In genomic region chr6:138567052-138567451, GRCh38 we compare ENCODE assay signal across 40 cellular contexts.
"Had no signal": no experiment of that assay in that cellular context is flagged by ENCODE, and none has a peak within 500 bp of the region (broad histone marks: within the 10 kb centered on the region; RNA-seq: fewer than 3 reads in every experiment).

No MANE protein-coding gene starts in this region.

- H3K27ac ChIP-seq: adrenal gland, ascending aorta, body of pancreas, brain microvascular endothelial cell, breast epithelium, cardiac muscle cell had no signal

- FAIRE-seq: astrocyte, bronchial epithelial cell had no signal

- H3K4me3 Mint-ChIP-seq: activated naive CD4-positive, alpha-beta T cell treated with anti-CD3 and anti-CD28 coated beads for 36 hours; activated naive CD4-positive, alpha-beta T cell treated with anti-CD3 and anti-CD28 coated beads, Interleukin-2, amount 10 ng/mL, durations not matched to agents 7 days and 5 days; activated naive CD4-positive, alpha-beta T cell treated with anti-CD3 and anti-CD28 coated beads, Interleukin-2, amount 50 U/mL, for 24 hours; activated naive CD8-positive, alpha-beta T cell; activated naive CD8-positive, alpha-beta T cell treated with anti-CD3 and anti-CD28 coated beads for 36 hours; activated naive CD8-positive, alpha-beta T cell treated with anti-CD3 and anti-CD28 coated beads, Interleukin-2, amount 10 ng/mL, durations not matched to agents 7 days and 5 days; activated naive CD8-positive, alpha-beta T cell treated with anti-CD3 and anti-CD28 coated beads, Interleukin-2, amount 50 U/mL, for 24 hours; activated T-cell treated with anti-CD3 and anti-CD28 coated beads, Interleukin-2, amount 50 U/mL, for 24 hours; activated T-cell treated with anti-CD3 and anti-CD28 coated beads, Interleukin-2, amount 50 U/mL, for 4 hours; activated T-cell treated with anti-CD3 and anti-CD28 coated beads, Interleukin-2, amount 50 U/mL, for 72 hours; activated T-helper 1 cell treated with anti-CD3 and anti-CD28 coated beads, Interleukin-12 subunit alpha, Interleukin-12 subunit beta, Interleukin-2, Interleukin-4 antibody, amounts not matched to agents 30 ng/mL and 10 ng/mL and 1 ng/mL, durations not matched to agents 14 hours and 24 hours and 36 hours; activated T-helper 17 cell treated with anti-CD3 and anti-CD28 coated beads, Interleukin-2, amount 50 U/mL, for 72 hours; brain; central memory CD8-positive, alpha-beta T cell had no signal

- H3K4me3 ChIP-seq: adrenal gland, ascending aorta, body of pancreas, breast epithelium, cardiac muscle cell had no signal

- DNase-seq: activated effector memory CD4-positive, alpha-beta T cell treated with anti-CD3 and anti-CD28 coated beads, Interleukin-2, amount 50 U/mL, for 16 hours; activated effector memory CD4-positive, alpha-beta T cell treated with Interleukin-2 at 50 U/mL for 16 hours; activated gamma-delta T cell; activated gamma-delta T cell treated with Interleukin-2 at 50 U/mL for 16 hours; activated naive CD4-positive, alpha-beta T cell; activated naive CD4-positive, alpha-beta T cell treated with anti-CD3 and anti-CD28 coated beads for 36 hours; activated naive CD4-positive, alpha-beta T cell treated with anti-CD3 and anti-CD28 coated beads, Interleukin-2, amount 10 ng/mL, durations not matched to agents 7 days and 5 days; activated naive CD4-positive, alpha-beta T cell treated with anti-CD3 and anti-CD28 coated beads, Interleukin-2, amount 50 U/mL, for 16 hours; activated naive CD4-positive, alpha-beta T cell treated with Interleukin-2 at 50 U/mL for 16 hours; activated naive CD8-positive, alpha-beta T cell treated with anti-CD3 and anti-CD28 coated beads for 36 hours; activated naive CD8-positive, alpha-beta T cell treated with anti-CD3 and anti-CD28 coated beads, Interleukin-2, amount 10 ng/mL, durations not matched to agents 7 days and 5 days; activated naive CD8-positive, alpha-beta T cell treated with anti-CD3 and anti-CD28 coated beads, Interleukin-2, amount 50 U/mL, for 24 hours; activated T-cell treated with anti-CD3 and anti-CD28 coated beads, Interleukin-2, amount 50 U/mL, for 1 hour; activated T-cell treated with anti-CD3 and anti-CD28 coated beads, Interleukin-2, amount 50 U/mL, for 24 hours; activated T-cell treated with anti-CD3 and anti-CD28 coated beads, Interleukin-2, amount 50 U/mL, for 4 hours; activated T-cell treated with anti-CD3 and anti-CD28 coated beads, Interleukin-2, amount 50 U/mL, for 48 hours; activated T-cell treated with anti-CD3 and anti-CD28 coated beads, Interleukin-2, amount 50 U/mL, for 72 hours; adrenal gland; amniotic stem cell; amygdala; anterior cingulate cortex; aorta; body of pancreas; brain microvascular endothelial cell; caudate nucleus; central memory CD4-positive, alpha-beta T cell; cerebellar nuclear complex had no signal

- H3K4me1 ChIP-seq: breast epithelium had no signal

- ATAC-seq: activated naive CD4-positive, alpha-beta T cell treated with anti-CD3 and anti-CD28 coated beads, Interleukin-2, amount 50 U/mL, for 72 hours; activated naive CD8-positive, alpha-beta T cell treated with anti-CD3 and anti-CD28 coated beads, Interleukin-2, amount 50 U/mL, for 24 hours; activated T-cell treated with anti-CD3 and anti-CD28 coated beads, Interleukin-2, amount 50 U/mL, for 4 hours; activated T-cell treated with anti-CD3 and anti-CD28 coated beads, Interleukin-2, amount 50 U/mL, for 72 hours; activated T-helper 17 cell treated with anti-CD3 and anti-CD28 coated beads, Interleukin-2, amount 50 U/mL, for 72 hours; body of pancreas had no signal

- H3K27me3 ChIP-seq: ascending aorta, body of pancreas, brain microvascular endothelial cell, breast epithelium, cardiac muscle cell had no signal

- H3K9me3 Mint-ChIP-seq: activated naive CD4-positive, alpha-beta T cell treated with anti-CD3 and anti-CD28 coated beads for 36 hours; activated naive CD4-positive, alpha-beta T cell treated with anti-CD3 and anti-CD28 coated beads, Interleukin-2, amount 10 ng/mL, durations not matched to agents 7 days and 5 days; activated naive CD4-positive, alpha-beta T cell treated with anti-CD3 and anti-CD28 coated beads, Interleukin-2, amount 50 U/mL, for 24 hours; activated naive CD4-positive, alpha-beta T cell treated with anti-CD3 and anti-CD28 coated beads, Interleukin-2, amount 50 U/mL, for 72 hours; activated naive CD8-positive, alpha-beta T cell treated with anti-CD3 and anti-CD28 coated beads for 36 hours; activated naive CD8-positive, alpha-beta T cell treated with anti-CD3 and anti-CD28 coated beads, Interleukin-2, amount 10 ng/mL, durations not matched to agents 7 days and 5 days; activated naive CD8-positive, alpha-beta T cell treated with anti-CD3 and anti-CD28 coated beads, Interleukin-2, amount 50 U/mL, for 24 hours; activated T-cell treated with anti-CD3 and anti-CD28 coated beads, Interleukin-2, amount 50 U/mL, for 24 hours; activated T-cell treated with anti-CD3 and anti-CD28 coated beads, Interleukin-2, amount 50 U/mL, for 4 hours; activated T-cell treated with anti-CD3 and anti-CD28 coated beads, Interleukin-2, amount 50 U/mL, for 72 hours; activated T-helper 1 cell treated with anti-CD3 and anti-CD28 coated beads, Interleukin-12 subunit alpha, Interleukin-12 subunit beta, Interleukin-2, Interleukin-4 antibody, amounts not matched to agents 30 ng/mL and 10 ng/mL and 1 ng/mL, durations not matched to agents 14 hours and 24 hours and 36 hours; activated T-helper 17 cell treated with anti-CD3 and anti-CD28 coated beads, Interleukin-2, amount 50 U/mL, for 72 hours; activated T-helper 2 cell treated with anti-CD3 and anti-CD28 coated beads, Interferon-gamma antibody, Interleukin-2, Interleukin-4, amounts not matched to agents 10 μg/mL and 5 μg/mL and 100 μg/mL, durations not matched to agents 14 hours and 24 hours and 36 hours; central memory CD8-positive, alpha-beta T cell had no signal

- H3K36me3 Mint-ChIP-seq: activated naive CD4-positive, alpha-beta T cell treated with anti-CD3 and anti-CD28 coated beads, Interleukin-2, amount 10 ng/mL, durations not matched to agents 7 days and 5 days; activated naive CD4-positive, alpha-beta T cell treated with anti-CD3 and anti-CD28 coated beads, Interleukin-2, amount 50 U/mL, for 24 hours; activated naive CD4-positive, alpha-beta T cell treated with anti-CD3 and anti-CD28 coated beads, Interleukin-2, amount 50 U/mL, for 72 hours; activated naive CD8-positive, alpha-beta T cell; activated naive CD8-positive, alpha-beta T cell treated with anti-CD3 and anti-CD28 coated beads for 36 hours; activated naive CD8-positive, alpha-beta T cell treated with anti-CD3 and anti-CD28 coated beads, Interleukin-2, amount 10 ng/mL, durations not matched to agents 7 days and 5 days had no signal

- H3K4me1 Mint-ChIP-seq: activated naive CD4-positive, alpha-beta T cell treated with anti-CD3 and anti-CD28 coated beads, Interleukin-2, amount 10 ng/mL, durations not matched to agents 7 days and 5 days; activated naive CD4-positive, alpha-beta T cell treated with anti-CD3 and anti-CD28 coated beads, Interleukin-2, amount 50 U/mL, for 24 hours; activated naive CD8-positive, alpha-beta T cell treated with anti-CD3 and anti-CD28 coated beads for 36 hours; activated naive CD8-positive, alpha-beta T cell treated with anti-CD3 and anti-CD28 coated beads, Interleukin-2, amount 10 ng/mL, durations not matched to agents 7 days and 5 days; activated naive CD8-positive, alpha-beta T cell treated with anti-CD3 and anti-CD28 coated beads, Interleukin-2, amount 50 U/mL, for 24 hours; activated T-helper 17 cell treated with anti-CD3 and anti-CD28 coated beads, Interleukin-2, amount 50 U/mL, for 72 hours; brain; central memory CD8-positive, alpha-beta T cell had no signal

- H3K36me3 ChIP-seq: adrenal gland, ascending aorta, brain microvascular endothelial cell, breast epithelium, cardiac muscle cell had no signal

- H3K27ac Mint-ChIP-seq: activated naive CD4-positive, alpha-beta T cell treated with anti-CD3 and anti-CD28 coated beads for 36 hours; activated naive CD4-positive, alpha-beta T cell treated with anti-CD3 and anti-CD28 coated beads, Interleukin-2, amount 10 ng/mL, durations not matched to agents 7 days and 5 days; activated naive CD4-positive, alpha-beta T cell treated with anti-CD3 and anti-CD28 coated beads, Interleukin-2, amount 50 U/mL, for 24 hours; activated naive CD4-positive, alpha-beta T cell treated with anti-CD3 and anti-CD28 coated beads, Interleukin-2, amount 50 U/mL, for 72 hours; activated naive CD8-positive, alpha-beta T cell; activated naive CD8-positive, alpha-beta T cell treated with anti-CD3 and anti-CD28 coated beads for 36 hours; activated naive CD8-positive, alpha-beta T cell treated with anti-CD3 and anti-CD28 coated beads, Interleukin-2, amount 10 ng/mL, durations not matched to agents 7 days and 5 days; activated naive CD8-positive, alpha-beta T cell treated with anti-CD3 and anti-CD28 coated beads, Interleukin-2, amount 50 U/mL, for 24 hours; activated T-cell treated with anti-CD3 and anti-CD28 coated beads, Interleukin-2, amount 50 U/mL, for 24 hours; activated T-cell treated with anti-CD3 and anti-CD28 coated beads, Interleukin-2, amount 50 U/mL, for 72 hours; activated T-helper 1 cell treated with anti-CD3 and anti-CD28 coated beads, Interleukin-12 subunit alpha, Interleukin-12 subunit beta, Interleukin-2, Interleukin-4 antibody, amounts not matched to agents 30 ng/mL and 10 ng/mL and 1 ng/mL, durations not matched to agents 14 hours and 24 hours and 36 hours; activated T-helper 17 cell treated with anti-CD3 and anti-CD28 coated beads, Interleukin-2, amount 50 U/mL, for 72 hours; activated T-helper 2 cell treated with anti-CD3 and anti-CD28 coated beads, Interferon-gamma antibody, Interleukin-2, Interleukin-4, amounts not matched to agents 10 μg/mL and 5 μg/mL and 100 μg/mL, durations not matched to agents 14 hours and 24 hours and 36 hours had no signal

- H3K9me3 ChIP-seq: adrenal gland, ascending aorta, body of pancreas, breast epithelium had no signal
